12 cellular contexts compared by ENCODE assay signal in genomic region chr7:128076831-128077271, GRCh38. TPM values are rescaled to one million over a fixed set of nuclear protein-coding genes. Genes with fewer than 3 reads are reported as not detected.
DNase-seq lines count a peak whose midpoint lies in the region; ATAC-seq and TF ChIP-seq lines count a peak whose summit lies in the region.
"Had no signal": no experiment of that assay in that cellular context is flagged by ENCODE, and none has a peak within 500 bp of the region (broad histone marks: within the 10 kb centered on the region; RNA-seq: fewer than 3 reads in every experiment).

No MANE protein-coding gene starts in this region.

- TF ChIP-seq POLR2A in thyroid gland (IDR thresholded peaks at IDR 0.05): no peak

- H3K4me1 ChIP-seq in thyroid gland: no peaks in the 10 kb centered on the region
- H3K4me1 ChIP-seq: parathyroid adenoma had no signal

- peak; percentile 7 for ATAC-seq in SK-N-SH treated with all-trans-retinoic acid at 6 μM for 48 hours
- ATAC-seq in HG03139 (IDR thresholded peaks at IDR 0.05; ENCODE audit: unreplicated experiment): no peak
- ATAC-seq: HCT116 had no signal

- H3K9me3 ChIP-seq in thyroid gland: no peaks in the 10 kb centered on the region

- no peak overlapping the region for H3K4me3 ChIP-seq in thyroid gland (replicated peaks in 1 of 3)

- TF ChIP-seq CTCF in thyroid gland (IDR thresholded peaks at IDR 0.05): peak in 1 of 6 experiments; percentile 5

- no peak overlapping the region for H3K27ac ChIP-seq in thyroid gland
- H3K27ac ChIP-seq: parathyroid adenoma had no signal

- H3K27me3 ChIP-seq in thyroid gland: no peaks in the 10 kb centered on the region

- WGBS in thyroid gland, 2 donors: 69 to 73% methylated on average over 5 to 6 of the region's 6 CpGs

- peak; percentile 48 for DNase-seq in NCI-H2029 (lab: John Stamatoyannopoulos, UW)
- DNase-seq in NCI-H2029 treated with DMSO at 0.1 percent for 48 hours (lab: John Stamatoyannopoulos, UW): no peak
- peak; percentile 25 for DNase-seq in iris pigment epithelial cell (ENCODE audit: low read depth)
- peak; percentile 15 to 20 for DNase-seq in thyroid gland
- DNase-seq in T-helper 1 cell: no peak
- no peak for DNase-seq in AG20443 (ENCODE audit: low spot score)
- DNase-seq: activated naive CD8-positive, alpha-beta T cell treated with anti-CD3 and anti-CD28 coated beads, Interleukin-2, amount 10 ng/mL, durations not matched to agents 7 days and 5 days; NCI-H2171 treated with DMSO at 0.1 percent for 48 hours had no signal

- intact Hi-C loops in thyroid gland (cut with DNase I): no loop called here

- H3K36me3 ChIP-seq in thyroid gland: peaks cover 9 to 18% of the 10 kb centered on the region in 2 donors

TF ChIP-seq in SK-N-SH treated with all-trans-retinoic acid at 6 μM for 48 hours, 23 proteins besides CTCF, POLR2A, EP300 and RAD21:
- TF ChIP-seq PPARA (CRISPR knock-in tag; IDR thresholded peaks at IDR 0.05; ENCODE audit: borderline replicate concordance) (no peak), TCF4 (CRISPR knock-in tag; IDR thresholded peaks at IDR 0.05; ENCODE audit: borderline replicate concordance) (no peak), ZNF565 (CRISPR knock-in tag; conservative IDR thresholded peaks at IDR 0.05; ENCODE audit: low read depth) (no peak), ZFP30 (CRISPR knock-in tag; IDR thresholded peaks at IDR 0.05) (no peak), ZNF70 (CRISPR knock-in tag; IDR thresholded peaks at IDR 0.05) (no peak), GLIS3 (CRISPR knock-in tag; IDR thresholded peaks at IDR 0.05) (no peak), ZC3H10 (CRISPR knock-in tag; IDR thresholded peaks at IDR 0.05) (no peak), RARB (CRISPR knock-in tag; IDR thresholded peaks at IDR 0.05) (no peak), ZNF8 (CRISPR knock-in tag; IDR thresholded peaks at IDR 0.05) (no peak), ARNTL (CRISPR knock-in tag; IDR thresholded peaks at IDR 0.05; ENCODE audit: borderline replicate concordance, low read depth) (no peak), OSR1 (CRISPR knock-in tag; IDR thresholded peaks at IDR 0.05) (no peak), ESRRG (CRISPR knock-in tag; IDR thresholded peaks at IDR 0.05) (no peak), TOX (CRISPR knock-in tag; IDR thresholded peaks at IDR 0.05; ENCODE audit: borderline replicate concordance) (no peak)
- TF ChIP-seq, protein P1, sequence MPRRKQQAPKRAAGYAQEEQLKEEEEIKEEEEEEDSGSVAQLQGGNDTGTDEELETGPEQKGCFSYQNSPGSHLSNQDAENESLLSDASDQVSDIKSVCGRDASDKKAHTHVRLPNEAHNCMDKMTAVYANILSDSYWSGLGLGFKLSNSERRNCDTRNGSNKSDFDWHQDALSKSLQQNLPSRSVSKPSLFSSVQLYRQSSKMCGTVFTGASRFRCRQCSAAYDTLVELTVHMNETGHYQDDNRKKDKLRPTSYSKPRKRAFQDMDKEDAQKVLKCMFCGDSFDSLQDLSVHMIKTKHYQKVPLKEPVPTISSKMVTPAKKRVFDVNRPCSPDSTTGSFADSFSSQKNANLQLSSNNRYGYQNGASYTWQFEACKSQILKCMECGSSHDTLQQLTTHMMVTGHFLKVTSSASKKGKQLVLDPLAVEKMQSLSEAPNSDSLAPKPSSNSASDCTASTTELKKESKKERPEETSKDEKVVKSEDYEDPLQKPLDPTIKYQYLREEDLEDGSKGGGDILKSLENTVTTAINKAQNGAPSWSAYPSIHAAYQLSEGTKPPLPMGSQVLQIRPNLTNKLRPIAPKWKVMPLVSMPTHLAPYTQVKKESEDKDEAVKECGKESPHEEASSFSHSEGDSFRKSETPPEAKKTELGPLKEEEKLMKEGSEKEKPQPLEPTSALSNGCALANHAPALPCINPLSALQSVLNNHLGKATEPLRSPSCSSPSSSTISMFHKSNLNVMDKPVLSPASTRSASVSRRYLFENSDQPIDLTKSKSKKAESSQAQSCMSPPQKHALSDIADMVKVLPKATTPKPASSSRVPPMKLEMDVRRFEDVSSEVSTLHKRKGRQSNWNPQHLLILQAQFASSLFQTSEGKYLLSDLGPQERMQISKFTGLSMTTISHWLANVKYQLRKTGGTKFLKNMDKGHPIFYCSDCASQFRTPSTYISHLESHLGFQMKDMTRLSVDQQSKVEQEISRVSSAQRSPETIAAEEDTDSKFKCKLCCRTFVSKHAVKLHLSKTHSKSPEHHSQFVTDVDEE (CRISPR knock-in tag; IDR thresholded peaks at IDR 0.05): no peak
- TF ChIP-seq, protein P2, sequence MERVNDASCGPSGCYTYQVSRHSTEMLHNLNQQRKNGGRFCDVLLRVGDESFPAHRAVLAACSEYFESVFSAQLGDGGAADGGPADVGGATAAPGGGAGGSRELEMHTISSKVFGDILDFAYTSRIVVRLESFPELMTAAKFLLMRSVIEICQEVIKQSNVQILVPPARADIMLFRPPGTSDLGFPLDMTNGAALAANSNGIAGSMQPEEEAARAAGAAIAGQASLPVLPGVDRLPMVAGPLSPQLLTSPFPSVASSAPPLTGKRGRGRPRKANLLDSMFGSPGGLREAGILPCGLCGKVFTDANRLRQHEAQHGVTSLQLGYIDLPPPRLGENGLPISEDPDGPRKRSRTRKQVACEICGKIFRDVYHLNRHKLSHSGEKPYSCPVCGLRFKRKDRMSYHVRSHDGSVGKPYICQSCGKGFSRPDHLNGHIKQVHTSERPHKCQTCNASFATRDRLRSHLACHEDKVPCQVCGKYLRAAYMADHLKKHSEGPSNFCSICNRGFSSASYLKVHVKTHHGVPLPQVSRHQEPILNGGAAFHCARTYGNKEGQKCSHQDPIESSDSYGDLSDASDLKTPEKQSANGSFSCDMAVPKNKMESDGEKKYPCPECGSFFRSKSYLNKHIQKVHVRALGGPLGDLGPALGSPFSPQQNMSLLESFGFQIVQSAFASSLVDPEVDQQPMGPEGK (CRISPR knock-in tag; IDR thresholded peaks at IDR 0.05; ENCODE audit: borderline replicate concordance): no peak
- TF ChIP-seq, protein P3, sequence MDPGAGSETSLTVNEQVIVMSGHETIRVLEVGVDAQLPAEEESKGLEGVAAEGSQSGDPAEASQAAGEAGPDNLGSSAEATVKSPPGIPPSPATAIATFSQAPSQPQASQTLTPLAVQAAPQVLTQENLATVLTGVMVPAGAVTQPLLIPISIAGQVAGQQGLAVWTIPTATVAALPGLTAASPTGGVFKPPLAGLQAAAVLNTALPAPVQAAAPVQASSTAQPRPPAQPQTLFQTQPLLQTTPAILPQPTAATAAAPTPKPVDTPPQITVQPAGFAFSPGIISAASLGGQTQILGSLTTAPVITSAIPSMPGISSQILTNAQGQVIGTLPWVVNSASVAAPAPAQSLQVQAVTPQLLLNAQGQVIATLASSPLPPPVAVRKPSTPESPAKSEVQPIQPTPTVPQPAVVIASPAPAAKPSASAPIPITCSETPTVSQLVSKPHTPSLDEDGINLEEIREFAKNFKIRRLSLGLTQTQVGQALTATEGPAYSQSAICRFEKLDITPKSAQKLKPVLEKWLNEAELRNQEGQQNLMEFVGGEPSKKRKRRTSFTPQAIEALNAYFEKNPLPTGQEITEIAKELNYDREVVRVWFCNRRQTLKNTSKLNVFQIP (CRISPR knock-in tag; IDR thresholded peaks at IDR 0.05; ENCODE audit: borderline replicate concordance, low read depth): no peak

RNA-seq across cellular contexts. Expression of gene LRRC4, which starts 45.6 kb away (rescaled TPM):
- total RNA-seq in thyroid gland: 1 to 10 TPM in 2 of 4 donors, under 1 TPM in 2; 0.39 to 3.7 (median 0.95) TPM

Comparison
In these comparisons a context has a peak if more than half of its experiments do, and no peak if none do; other contexts are left out.
1. DNase-seq: peak in NCI-H2029 (single experiment), iris pigment epithelial cell (single experiment) and thyroid gland (2 of 2); none in NCI-H2029 treated with DMSO at 0.1 percent for 48 hours (single experiment), T-helper 1 cell (0 of 5) and AG20443 (single experiment).